8 cellular contexts compared by ENCODE assay signal in genomic region chr13:25085125-25085742, GRCh38. TPM values are rescaled to one million over a fixed set of nuclear protein-coding genes. Genes with fewer than 3 reads are reported as not detected.
DNase-seq lines count a peak whose midpoint lies in the region; ATAC-seq and TF ChIP-seq lines count a peak whose summit lies in the region.

No MANE protein-coding gene starts in this region.

- H3K27me3 ChIP-seq in heart left ventricle: peaks cover 0 to 8% (median 0%) of the 10 kb centered on the region in 9 donors
- H3K27me3 ChIP-seq in KMS-11 (ENCODE audit: insufficient read depth, low read depth): no peaks in the 10 kb centered on the region

- 40 to 44% (median 42%) methylated on average over 6 of the region's 6 CpGs for WGBS in heart left ventricle, 4 donors

- no peak for TF ChIP-seq POLR2A in heart left ventricle (IDR thresholded peaks at IDR 0.05)

- H3K4me3 ChIP-seq in heart left ventricle (no peak overlapping the region), KMS-11 (IDR thresholded peaks at IDR 0.05; ENCODE audit: insufficient read depth, low read depth, low read length) (no peak overlapping the region)

- no peaks in the 10 kb centered on the region for H3K9me3 ChIP-seq in heart left ventricle

- H2AFZ ChIP-seq in KMS-11 (ENCODE audit: low read depth): no peak overlapping the region

- H3K9ac ChIP-seq in KMS-11: no peak overlapping the region

- H3K36me3 ChIP-seq in heart left ventricle (no peaks in the 10 kb centered on the region), KMS-11 (ENCODE audit: insufficient read depth) (no peaks in the 10 kb centered on the region)

- no peaks in the 10 kb centered on the region for H3K4me1 ChIP-seq in heart left ventricle
- no peaks in the 10 kb centered on the region for H3K4me1 ChIP-seq in KMS-11 (ENCODE audit: low read depth, poor library complexity, severe bottlenecking)

- no peak for ATAC-seq in heart left ventricle
- no peak for ATAC-seq in Right ventricle myocardium superior (ENCODE audit: poor library complexity)
- no peak for ATAC-seq in GM19023 (IDR thresholded peaks at IDR 0.05; ENCODE audit: unreplicated experiment)
- no peak for ATAC-seq in HG03460 (IDR thresholded peaks at IDR 0.05; ENCODE audit: unreplicated experiment)

- no peak overlapping the region for H3K27ac ChIP-seq in heart left ventricle
- H3K27ac ChIP-seq in KMS-11: no peak overlapping the region

- no peaks in the 10 kb centered on the region for H4K20me1 ChIP-seq in KMS-11 (ENCODE audit: insufficient read depth)

- no peak for DNase-seq in heart left ventricle
- no peak for DNase-seq in Right ventricle myocardium superior
- peak; percentile 39 for DNase-seq in SW480 (ENCODE audit: low spot score)
- DNase-seq in hepatic stellate cell (ENCODE audit: low spot score): peak; percentile 20
- peak; percentile 13 for DNase-seq in stromal cell of bone marrow (ENCODE audit: low read depth)

- TF ChIP-seq CTCF in heart left ventricle (IDR thresholded peaks at IDR 0.05): peak in 10 of 12 donors; percentile 15 to 48 (median 30)
- peak; percentile 55 for TF ChIP-seq CTCF in KMS-11 (conservative IDR thresholded peaks at IDR 0.05; ENCODE audit: low read depth, low read length)

- intact Hi-C loops in heart left ventricle (cut with DNase I) (no loop called here), Right ventricle myocardium superior (cut with DNase I) (no loop called here)

- no peaks in the 10 kb centered on the region for H3K79me2 ChIP-seq in KMS-11 (ENCODE audit: insufficient read depth, low read depth)

- H3K4me2 ChIP-seq in KMS-11: no peak overlapping the region

RNA-seq across cellular contexts. Expression of gene PABPC3, which starts 10.7 kb away (rescaled TPM):
- total RNA-seq in heart left ventricle (under 1 TPM in 3 of 9 donors, not detected in 6; 0.07 to 0.16 (median 0.08) TPM), Right ventricle myocardium superior (0.08 TPM)
- polyA plus RNA-seq in heart left ventricle: under 1 TPM in 1 of 2 donors, not detected in 1; 0.03 TPM

Comparison
In these comparisons a context has a peak if more than half of its experiments do, and no peak if none do; other contexts are left out.
1. DNase-seq: peak in SW480 (single experiment), hepatic stellate cell (single experiment) and stromal cell of bone marrow (single experiment); none in heart left ventricle (0 of 5) and Right ventricle myocardium superior (single experiment).